In the genomic region with DNA sequence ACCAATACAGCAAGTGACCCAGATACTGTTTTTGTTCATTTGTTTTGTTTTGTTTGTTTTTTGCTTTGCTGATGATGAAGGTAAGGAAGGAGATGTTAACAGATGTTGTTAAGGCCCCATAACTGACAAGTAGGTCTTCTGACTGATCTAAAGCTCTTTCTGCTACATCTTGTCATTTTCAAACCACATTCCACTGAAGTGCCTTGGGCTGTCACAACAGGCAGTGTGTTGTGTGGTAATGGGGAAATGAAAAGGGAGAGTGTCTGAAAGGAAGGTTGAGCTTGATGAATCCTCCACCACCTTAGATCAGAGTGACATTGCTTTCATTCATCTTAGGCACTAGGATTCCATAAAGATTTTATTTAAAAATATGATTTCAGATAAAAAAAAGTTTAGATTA, we compare ENCODE assay signal across 23 cellular contexts.
"Had no signal": no experiment of that assay in that cellular context is flagged by ENCODE, and none has a peak within 500 bp of the region (broad histone marks: within the 10 kb centered on the region; RNA-seq: fewer than 3 reads in every experiment).

No MANE protein-coding gene starts in this region.

- H3K27ac ChIP-seq: colonic mucosa, epithelial cell of prostate, esophagus squamous epithelium, gastrocnemius medialis, heart right ventricle, left lung had no signal

- ATAC-seq: effector memory CD8-positive, alpha-beta T cell; esophagus mucosa; gastrocnemius medialis; heart right ventricle; left cardiac atrium; left lung; left ventricle myocardium superior; mucosa of descending colon had no signal

- H3K9me3 ChIP-seq: colonic mucosa, esophagus squamous epithelium, gastrocnemius medialis, left lung had no signal

- H3K4me3 ChIP-seq: colonic mucosa, esophagus squamous epithelium, gastrocnemius medialis, heart right ventricle, left lung, lung, mucosa of descending colon had no signal

- H3K36me3 ChIP-seq: colonic mucosa, esophagus squamous epithelium, gastrocnemius medialis, heart right ventricle, left lung had no signal

- H3K27me3 ChIP-seq: colonic mucosa, esophagus squamous epithelium, gastrocnemius medialis, heart right ventricle, left lung had no signal

- DNase-seq: colonic mucosa; cortex of kidney; effector CD8-positive, alpha-beta T cell; effector memory CD8-positive, alpha-beta T cell; endodermal cell; erythroblast; esophagus squamous epithelium; foreskin fibroblast; foreskin melanocyte; gastrocnemius medialis; glutamatergic neuron; head of caudate nucleus; heart right ventricle; hippocampal formation; left cardiac atrium; left lung; left ventricle myocardium superior; mammary epithelial cell; mucosa of descending colon; naive B cell had no signal
